8 cellular contexts compared by ENCODE assay signal in the genomic region with DNA sequence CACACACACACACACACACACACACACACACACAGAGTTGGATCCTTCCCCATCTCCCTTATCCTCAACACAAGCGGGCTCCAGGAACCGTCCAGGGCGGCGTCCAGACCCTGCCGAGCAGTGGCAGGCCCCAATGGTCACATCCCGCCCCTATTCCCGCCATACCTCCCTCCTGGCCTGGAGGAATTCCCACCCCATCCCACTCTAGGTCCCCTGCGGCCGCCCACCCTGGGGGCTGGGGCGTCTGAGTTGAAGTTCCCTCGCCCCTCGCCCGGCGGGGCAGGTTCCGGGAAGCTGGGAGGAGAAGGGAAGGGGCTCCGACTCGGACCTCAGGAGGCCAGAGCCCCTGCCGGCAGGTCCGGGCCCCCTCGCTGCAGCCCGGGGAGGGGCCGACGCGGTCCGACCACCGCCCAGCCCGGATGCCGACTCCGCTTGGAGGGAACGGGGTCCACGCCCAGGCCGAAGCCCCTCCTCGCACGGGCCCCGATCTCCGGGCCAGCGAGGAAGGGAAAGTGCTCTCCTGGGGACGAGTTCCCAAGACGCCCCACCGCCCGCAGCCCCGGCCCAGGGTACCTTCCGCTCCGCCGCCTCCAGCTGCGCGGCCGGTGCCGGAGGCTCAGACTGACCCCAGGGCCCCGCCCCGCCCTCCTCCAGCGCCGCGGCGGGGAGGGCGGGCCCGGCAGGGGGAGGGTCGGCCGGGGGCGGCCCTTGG. TPM values are rescaled to one million over a fixed set of nuclear protein-coding genes. Genes with fewer than 3 reads are reported as not detected.
A peak's percentile ranks its signal among the peaks of the same experiment; 100 is the strongest.
DNase-seq lines count a peak whose midpoint lies in the region; ATAC-seq, FAIRE-seq and TF ChIP-seq lines count a peak whose summit lies in the region.

A gene (minus strand): TSS at position 623 of the 712 bp plus-strand sequence. CDS start 3,328 bp downstream, outside the sequence.

- H3K36me3 Mint-ChIP-seq in brain: peaks cover 5% of the 10 kb centered on the region

- DNase-seq in D721Med (ENCODE audit: insufficient read length, low spot score): peak; percentile 89
- peak; percentile 60 to 87 (median 87) for DNase-seq in Peyer's patch
- DNase-seq in skeletal muscle cell (ENCODE audit: low read depth): no peak
- DNase-seq in DMS153 (lab: John Stamatoyannopoulos, UW): no peak

- H3K27me3 ChIP-seq in Peyer's patch: no peaks in the 10 kb centered on the region
- H3K27me3 ChIP-seq in iPS-18a (ENCODE audit: control insufficient read depth, insufficient read depth, low read length): peaks cover 39% of the 10 kb centered on the region

- H3K4me1 Mint-ChIP-seq in brain: peaks cover 54% of the 10 kb centered on the region

- TF ChIP-seq POLR2A in Peyer's patch (IDR thresholded peaks at IDR 0.05): peak; percentile 87 to 90

- peaks cover 0 to 4% (median 0%) of the 10 kb centered on the region in 5 experiments for H3K9me3 Mint-ChIP-seq in brain

- H3K27ac Mint-ChIP-seq in brain: peak within 1 kb of the TSS; percentile 49 to 96 (median 94)

- H3K4me1 ChIP-seq in Peyer's patch: peaks cover 2 to 46% (median 7%) of the 10 kb centered on the region in 4 donors
- peaks cover 35% of the 10 kb centered on the region for H3K4me1 ChIP-seq in iPS-18a (ENCODE audit: control insufficient read depth, low read depth, low read length)

- peak within 1 kb of the TSS; percentile 80 to 96 (median 86) for H3K4me3 Mint-ChIP-seq in brain

- H3K9me3 ChIP-seq in Peyer's patch: no peaks in the 10 kb centered on the region
- no peaks in the 10 kb centered on the region for H3K9me3 ChIP-seq in iPS-18a (ENCODE audit: control insufficient read depth, low read depth, low read length)

- TF ChIP-seq CTCF in D721Med (IDR thresholded peaks at IDR 0.05; ENCODE audit: insufficient read depth, missing control alignments): no peak
- TF ChIP-seq CTCF in Peyer's patch (IDR thresholded peaks at IDR 0.05): no peak
- no peak for TF ChIP-seq CTCF in brain (conservative IDR thresholded peaks at IDR 0.05)

- no peak for FAIRE-seq in D721Med (lab: Jason Lieb, UNC)

- H3K27ac ChIP-seq in Peyer's patch (peak within 1 kb of the TSS; percentile 84 to 100 (median 92)), iPS-18a (ENCODE audit: low read length) (no peak within 1 kb of the TSS)

- ATAC-seq in GM19035 (IDR thresholded peaks at IDR 0.05; ENCODE audit: unreplicated experiment): peak; percentile 65
- peak; percentile 55 for ATAC-seq in HG03108 (IDR thresholded peaks at IDR 0.05; ENCODE audit: unreplicated experiment)

- peaks cover 0 to 23% (median 0%) of the 10 kb centered on the region in 3 donors for H3K36me3 ChIP-seq in Peyer's patch
- H3K36me3 ChIP-seq in iPS-18a (ENCODE audit: control insufficient read depth, low read depth, low read length): peaks cover 11% of the 10 kb centered on the region

- H3K27me3 Mint-ChIP-seq in brain: peaks cover 41% of the 10 kb centered on the region

- H3K4me3 ChIP-seq in Peyer's patch (peak within 1 kb of the TSS; percentile 73 to 99 (median 76)), iPS-18a (ENCODE audit: low read length) (peak within 1 kb of the TSS; percentile 70), skeletal muscle cell (ENCODE audit: low read depth, low read length) (peak within 1 kb of the TSS; percentile 92)

- peak within 1 kb of the TSS; percentile 27 for H3K9ac ChIP-seq in iPS-18a (ENCODE audit: low read length)

RNA-seq across cellular contexts. Expression of the gene that starts here (rescaled TPM):
- 100 to 1,000 TPM; 163 to 632 (median 483) TPM for total RNA-seq in Peyer's patch
- polyA plus RNA-seq in brain (ENCODE audit: insufficient read depth, low read depth, low replicate concordance): 132 TPM

Comparison
In these comparisons a context has a peak if more than half of its experiments do, and no peak if none do; other contexts are left out.
1. DNase-seq: peak in D721Med (single experiment) and Peyer's patch (3 of 3); none in skeletal muscle cell (single experiment) and DMS153 (single experiment).
2. Peak in every context shown above with its lines, with median percentiles within 50 percentile points of each other: H3K4me3 ChIP-seq.